ENCODE assay signal across 15 cellular contexts in the genomic region with DNA sequence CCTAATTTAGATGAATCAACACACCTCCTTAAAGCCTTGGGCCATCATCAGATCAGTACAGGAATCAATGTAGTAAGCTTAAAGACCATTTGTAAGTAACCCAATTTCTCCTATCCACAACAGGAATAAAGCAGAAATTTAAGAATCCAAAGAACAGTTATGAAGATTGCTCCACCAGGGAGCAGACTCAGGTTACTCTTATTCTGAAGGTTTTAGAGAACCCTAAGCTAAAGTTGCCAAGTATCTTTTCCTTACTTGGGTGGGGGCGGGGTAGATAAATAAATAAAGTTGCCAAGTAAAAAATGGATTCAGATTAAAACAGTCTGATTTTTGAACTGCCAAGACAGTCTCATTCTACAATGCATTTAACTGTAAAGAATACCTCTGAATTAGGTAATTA. TPM values are rescaled to one million over a fixed set of nuclear protein-coding genes. Genes with fewer than 3 reads are reported as not detected.
DNase-seq lines count a peak whose midpoint lies in the region; ATAC-seq and TF ChIP-seq lines count a peak whose summit lies in the region.
"Had no signal": no experiment of that assay in that cellular context is flagged by ENCODE, and none has a peak within 500 bp of the region (broad histone marks: within the 10 kb centered on the region; RNA-seq: fewer than 3 reads in every experiment).

No MANE protein-coding gene starts in this region.

- H3K27ac ChIP-seq in SU-DHL-6 (ENCODE audit: low read depth, low read length) (peak overlapping the region; percentile 17; the same call in 1 of the 2 replicates), left ventricle myocardium inferior (replicated peaks) (no peak overlapping the region)
- H3K27ac ChIP-seq: right lobe of liver had no signal

- no peak for DNase-seq in activated T-cell treated with anti-CD3 and anti-CD28 coated beads, Interleukin-2, amount 50 U/mL, for 72 hours
- no peak for DNase-seq in activated T-cell treated with anti-CD3 and anti-CD28 coated beads, Interleukin-2, amount 50 U/mL, for 48 hours
- peak; percentile 54 for DNase-seq in fibroblast of peridontal ligament (ENCODE audit: extremely low read depth)
- DNase-seq in skeletal muscle cell (ENCODE audit: low read depth) = peak; percentile 4
- no peak for DNase-seq in left ventricle myocardium inferior
- DNase-seq in occipital lobe (lab: John Stamatoyannopoulos, UW) = no peak
- no peak for DNase-seq in dermis blood vessel endothelial cell
- DNase-seq: activated CD8-positive, alpha-beta T cell treated with anti-CD3 and anti-CD28 coated beads, Interleukin-2, amount 10 ng/mL, durations not matched to agents 7 days and 5 days; activated effector memory CD4-positive, alpha-beta T cell treated with anti-CD3 and anti-CD28 coated beads, Interleukin-2, amount 50 U/mL, for 16 hours; Caco-2; effector memory CD8-positive, alpha-beta T cell; right lobe of liver; stimulated activated naive CD4-positive, alpha-beta T cell had no signal

- peaks cover 57% of the 10 kb centered on the region for H3K4me1 ChIP-seq in left ventricle myocardium inferior

- H3K4me2 ChIP-seq in SU-DHL-6 (ENCODE audit: low read depth, low read length, poor library complexity, severe bottlenecking) = peak overlapping the region; percentile 68

- H4K20me1 ChIP-seq in SU-DHL-6 (ENCODE audit: low read depth, low read length) = peaks cover 37% of the 10 kb centered on the region

- H3K27ac Mint-ChIP-seq in activated T-cell treated with anti-CD3 and anti-CD28 coated beads, Interleukin-2, amount 50 U/mL, for 72 hours = no peak overlapping the region
- H3K27ac Mint-ChIP-seq: activated CD8-positive, alpha-beta T cell treated with anti-CD3 and anti-CD28 coated beads, Interleukin-2, amount 10 ng/mL, durations not matched to agents 7 days and 5 days had no signal

- peak overlapping the region; percentile 79 to 83 for H3K4me3 Mint-ChIP-seq in activated T-cell treated with anti-CD3 and anti-CD28 coated beads, Interleukin-2, amount 50 U/mL, for 72 hours
- H3K4me3 Mint-ChIP-seq: activated CD8-positive, alpha-beta T cell treated with anti-CD3 and anti-CD28 coated beads, Interleukin-2, amount 10 ng/mL, durations not matched to agents 7 days and 5 days had no signal

- no peaks in the 10 kb centered on the region for H3K27me3 Mint-ChIP-seq in activated T-cell treated with anti-CD3 and anti-CD28 coated beads, Interleukin-2, amount 50 U/mL, for 72 hours (ENCODE audit: low read depth)
- H3K27me3 Mint-ChIP-seq: effector memory CD8-positive, alpha-beta T cell had no signal

- no peak overlapping the region for H3K9ac ChIP-seq in SU-DHL-6 (ENCODE audit: low read length)

- H3K79me2 ChIP-seq in SU-DHL-6 (ENCODE audit: insufficient read depth, low read length) = peaks cover 99% of the 10 kb centered on the region

- intact Hi-C loops in left ventricle myocardium inferior (cut with micrococcal nuclease) = no loop called here

- peaks cover 12% of the 10 kb centered on the region; the same call in 1 of the 2 replicates for H3F3A ChIP-seq in SU-DHL-6 (ENCODE audit: insufficient read depth)

- H3K27me3 ChIP-seq in SU-DHL-6 (ENCODE audit: low read length) (no peaks in the 10 kb centered on the region), left ventricle myocardium inferior (ENCODE audit: low read depth) (no peaks in the 10 kb centered on the region)
- H3K27me3 ChIP-seq: breast epithelium, right lobe of liver had no signal

- H3K36me3 ChIP-seq in SU-DHL-6 (ENCODE audit: low read length) = no peaks in the 10 kb centered on the region
- H3K36me3 ChIP-seq in left ventricle myocardium inferior = no peaks in the 10 kb centered on the region
- H3K36me3 ChIP-seq: breast epithelium, right lobe of liver had no signal

- TF ChIP-seq CTCF in SU-DHL-6 (IDR thresholded peaks at IDR 0.05; ENCODE audit: insufficient read depth, low read length, poor library complexity, severe bottlenecking) (no peak), left ventricle myocardium inferior (IDR thresholded peaks at IDR 0.05; ENCODE audit: borderline replicate concordance) (no peak)

- no peaks in the 10 kb centered on the region for H3K9me3 ChIP-seq in SU-DHL-6 (ENCODE audit: insufficient read depth, low read length)
- no peaks in the 10 kb centered on the region for H3K9me3 ChIP-seq in left ventricle myocardium inferior (replicated peaks)
- H3K9me3 ChIP-seq: breast epithelium, Caco-2, right lobe of liver had no signal

- peaks cover 37% of the 10 kb centered on the region for H3K4me1 Mint-ChIP-seq in activated T-cell treated with anti-CD3 and anti-CD28 coated beads, Interleukin-2, amount 50 U/mL, for 72 hours (ENCODE audit: low read depth)

- no peak for ATAC-seq in activated T-cell treated with anti-CD3 and anti-CD28 coated beads, Interleukin-2, amount 50 U/mL, for 72 hours (replicated peaks in 1 of 2)
- ATAC-seq: activated CD8-positive, alpha-beta T cell treated with anti-CD3 and anti-CD28 coated beads, Interleukin-2, amount 10 ng/mL, durations not matched to agents 7 days and 5 days; effector memory CD8-positive, alpha-beta T cell; right lobe of liver had no signal

- H2AFZ ChIP-seq in SU-DHL-6 (ENCODE audit: low read depth, low read length, severe bottlenecking) = no peak overlapping the region

- H3K36me3 Mint-ChIP-seq in activated T-cell treated with anti-CD3 and anti-CD28 coated beads, Interleukin-2, amount 50 U/mL, for 72 hours (ENCODE audit: insufficient read depth in 2 of 2) = no peaks in the 10 kb centered on the region

- no peak overlapping the region for H3K4me3 ChIP-seq in SU-DHL-6 (ENCODE audit: insufficient read depth, low read length, poor library complexity, severe bottlenecking)
- H3K4me3 ChIP-seq in skeletal muscle cell (ENCODE audit: low read depth, low read length) = no peak overlapping the region
- H3K4me3 ChIP-seq in left ventricle myocardium inferior = no peak overlapping the region
- H3K4me3 ChIP-seq: breast epithelium, right lobe of liver had no signal

- no peaks in the 10 kb centered on the region for H3K9me2 ChIP-seq in SU-DHL-6 (replicated peaks; ENCODE audit: insufficient read depth, low read length)

- H3K9me3 Mint-ChIP-seq in activated T-cell treated with anti-CD3 and anti-CD28 coated beads, Interleukin-2, amount 50 U/mL, for 72 hours = no peaks in the 10 kb centered on the region
- H3K9me3 Mint-ChIP-seq: effector memory CD8-positive, alpha-beta T cell had no signal

RNA-seq across cellular contexts. Expression of a gene that starts 18.1 kb away (rescaled TPM):
- total RNA-seq in activated T-cell treated with anti-CD3 and anti-CD28 coated beads, Interleukin-2, amount 50 U/mL, for 72 hours = 100 to 1,000 TPM; 148 to 165 TPM
- total RNA-seq in left ventricle myocardium inferior (78.8 TPM), occipital lobe (186 TPM), dermis blood vessel endothelial cell (58.0 and 115 TPM in 2 replicates)

Comparison
In these comparisons a context has a peak if more than half of its experiments do, and no peak if none do; other contexts are left out.
1. DNase-seq: peak in fibroblast of peridontal ligament (single experiment) and skeletal muscle cell (single experiment); none in activated T-cell treated with anti-CD3 and anti-CD28 coated beads, Interleukin-2, amount 50 U/mL, for 72 hours (0 of 2), activated T-cell treated with anti-CD3 and anti-CD28 coated beads, Interleukin-2, amount 50 U/mL, for 48 hours (0 of 2), left ventricle myocardium inferior (single experiment), occipital lobe (single experiment) and dermis blood vessel endothelial cell (single experiment).